8 cellular contexts compared by ENCODE assay signal in the genomic region with DNA sequence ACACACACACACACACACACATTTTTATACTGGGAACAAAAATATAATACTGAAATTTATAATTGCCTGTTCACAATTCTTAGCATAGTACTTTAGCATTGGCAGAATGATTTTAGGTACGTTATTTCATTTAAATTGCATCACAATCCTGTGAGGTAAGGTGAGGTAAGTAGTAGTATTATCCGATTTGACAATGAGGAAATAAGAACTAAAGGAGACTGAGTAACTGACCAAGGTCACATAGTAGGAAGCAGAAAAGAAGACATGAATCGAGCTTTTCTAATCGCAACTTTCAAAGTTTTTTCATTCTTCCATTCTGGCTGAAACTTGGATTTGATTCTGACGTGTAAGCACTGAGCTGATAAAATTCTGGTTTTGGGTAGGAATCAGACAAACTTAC.
"Had no signal": no experiment of that assay in that cellular context is flagged by ENCODE, and none has a peak within 500 bp of the region (broad histone marks: within the 10 kb centered on the region; RNA-seq: fewer than 3 reads in every experiment).

No MANE protein-coding gene starts in this region.

- H3K4me3 ChIP-seq: GM12878 had no signal

- ATAC-seq: GM12878 had no signal

- FAIRE-seq: G401.6, GM12878, GM12891, GM12892, GM18507, GM19239 had no signal

- DNase-seq: GDM1, GF-D8 had no signal
